Comparison of ENCODE assay signal across 8 cellular contexts in the genomic region with DNA sequence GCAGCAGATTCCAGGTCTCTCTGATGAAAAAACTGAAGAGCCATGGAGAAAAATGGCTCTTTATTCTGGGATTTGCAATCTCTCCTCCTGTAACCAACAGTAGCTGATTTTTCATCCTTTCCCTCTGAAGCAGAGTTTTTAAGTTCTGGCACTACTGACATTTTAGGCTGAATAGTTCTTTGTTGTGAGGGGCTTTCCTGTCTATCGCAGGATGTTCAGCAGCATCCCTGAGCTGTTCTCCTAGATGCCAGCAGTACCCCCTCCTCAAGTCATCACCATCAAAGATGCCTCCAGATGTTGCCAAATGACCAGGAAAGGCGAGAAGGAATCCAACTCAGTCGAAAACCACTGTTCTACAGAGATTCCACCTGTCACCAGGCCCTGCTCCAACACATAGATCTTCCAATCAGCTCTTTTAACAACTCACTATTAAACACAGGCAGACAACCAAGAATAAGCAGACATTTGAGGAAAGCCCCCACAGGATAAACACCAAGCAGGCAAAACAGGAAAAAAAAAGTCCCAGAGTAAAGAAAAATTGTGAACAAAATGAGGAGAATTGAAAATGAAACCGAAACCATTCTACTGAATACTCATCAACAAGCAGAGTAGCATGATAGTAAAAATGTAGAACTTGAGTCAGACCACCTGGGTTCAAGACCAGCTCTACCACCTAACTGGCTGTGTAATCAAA.
A peak's percentile ranks its signal among the peaks of the same experiment; 100 is the strongest.
DNase-seq lines count a peak whose midpoint lies in the region; ATAC-seq and TF ChIP-seq lines count a peak whose summit lies in the region.

No MANE protein-coding gene starts in this region.

- H3K27ac ChIP-seq in BLaER1 (peak overlapping the region; percentile 61), adrenal gland (no peak overlapping the region)

- H3K36me3 ChIP-seq in BLaER1 (no peaks in the 10 kb centered on the region), adrenal gland (replicated peaks in 1 of 2) (no peaks in the 10 kb centered on the region)

- peaks cover 45% of the 10 kb centered on the region for H3K4me1 ChIP-seq in BLaER1
- peaks cover 0 to 11% of the 10 kb centered on the region in 2 donors for H3K4me1 ChIP-seq in adrenal gland (replicated peaks in 1 of 2)

- peak; percentile 19 for DNase-seq in NAMALWA (ENCODE audit: low spot score)
- peak; percentile 41 for DNase-seq in dermis blood vessel endothelial cell
- no peak for DNase-seq in sciatic nerve (ENCODE audit: low spot score)
- no peak for DNase-seq in cortex of kidney (lab: John Stamatoyannopoulos, UW)
- no peak for DNase-seq in stimulated activated naive CD4-positive, alpha-beta T cell treated with Interleukin-2 at 50 U/mL for 16 hours (lab: John Stamatoyannopoulos, UW)
- no peak for DNase-seq in adrenal gland

- no peaks in the 10 kb centered on the region for H3K9me3 ChIP-seq in BLaER1
- no peaks in the 10 kb centered on the region for H3K9me3 ChIP-seq in adrenal gland (replicated peaks in 1 of 3)

- H4K20me1 ChIP-seq in BLaER1: no peaks in the 10 kb centered on the region

- peak overlapping the region; percentile 73 for H3K4me2 ChIP-seq in BLaER1

- H3K4me3 ChIP-seq in BLaER1 (peak overlapping the region; percentile 42), adrenal gland (peak overlapping the region in 1 of 4 donors; percentile 40)

- peak overlapping the region; percentile 52 for H3K9ac ChIP-seq in BLaER1

- 74 to 86% (median 78%) methylated on average over 4 of the region's 4 CpGs for WGBS in adrenal gland, 4 donors

- no peak for TF ChIP-seq CTCF in adrenal gland (IDR thresholded peaks at IDR 0.05)

- peak; percentile 55 for ATAC-seq in GM21360 (IDR thresholded peaks at IDR 0.05; ENCODE audit: unreplicated experiment)
- ATAC-seq in sciatic nerve: peak; percentile 50

- H3K27me3 ChIP-seq in BLaER1 (no peaks in the 10 kb centered on the region), adrenal gland (no peaks in the 10 kb centered on the region)

- intact Hi-C loops in sciatic nerve (cut with DNase I): no loop called here
- intact Hi-C loops in adrenal gland (cut with DNase I): loop anchor here in 1 of 2 donors (5.0 kb wide), 1 partner anchor 436 kb away; no protein-coding TSS in a partner anchor

- TF ChIP-seq POLR2A in adrenal gland (IDR thresholded peaks at IDR 0.05): no peak

Comparison
In these comparisons a context has a peak if more than half of its experiments do, and no peak if none do; other contexts are left out.
1. DNase-seq: peak in NAMALWA (single experiment) and dermis blood vessel endothelial cell (single experiment); none in sciatic nerve (single experiment), cortex of kidney (single experiment), stimulated activated naive CD4-positive, alpha-beta T cell treated with Interleukin-2 at 50 U/mL for 16 hours (single experiment) and adrenal gland (0 of 7).